Comparison of ENCODE assay signal across 8 cellular contexts in the genomic region with DNA sequence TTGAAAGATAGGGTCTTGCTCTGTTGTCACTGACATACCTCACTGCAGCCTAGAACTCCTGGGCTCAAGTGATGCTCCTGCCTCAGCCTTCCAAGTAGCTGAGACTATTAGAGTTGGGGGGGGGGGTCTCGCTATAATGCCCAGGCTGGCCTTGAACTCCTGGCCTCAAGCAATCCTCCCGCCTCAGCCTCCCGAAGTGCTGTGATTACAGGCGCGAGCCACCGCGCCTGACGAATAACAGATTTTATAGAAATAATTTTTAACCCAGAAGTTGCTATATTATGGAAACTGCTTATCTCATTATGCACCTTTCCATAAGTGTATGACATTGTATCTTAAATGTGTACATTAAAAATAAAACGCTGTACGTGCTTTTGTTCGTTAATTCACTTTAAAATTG. TPM values are rescaled to one million over a fixed set of nuclear protein-coding genes. Genes with fewer than 3 reads are reported as not detected.
DNase-seq lines count a peak whose midpoint lies in the region; ATAC-seq and TF ChIP-seq lines count a peak whose summit lies in the region.

No MANE protein-coding gene starts in this region.

- H3K4me3 ChIP-seq in astrocyte of the spinal cord (ENCODE audit: low read depth, low read length) = peak overlapping the region; percentile 85
- H3K4me3 ChIP-seq in lower lobe of right lung = peak overlapping the region; percentile 86

- peaks cover 5% of the 10 kb centered on the region for H3K36me3 Mint-ChIP-seq in activated naive CD4-positive, alpha-beta T cell treated with anti-CD3 and anti-CD28 coated beads for 36 hours (ENCODE audit: low read depth)
- H3K36me3 Mint-ChIP-seq in type B pancreatic cell = peaks cover 4% of the 10 kb centered on the region

- TF ChIP-seq CTCF in astrocyte of the spinal cord (IDR thresholded peaks at IDR 0.05; ENCODE audit: low read depth, low read length) (no peak), lower lobe of right lung (IDR thresholded peaks at IDR 0.05) (no peak), type B pancreatic cell (conservative IDR thresholded peaks at IDR 0.05) (peak; percentile 11)

- no peaks in the 10 kb centered on the region for H3K9me3 ChIP-seq in lower lobe of right lung

- in situ Hi-C loops in astrocyte of the spinal cord (cut with HindIII; ENCODE audit: low sequenced_read_pairs) = no loop called here

- ATAC-seq in lower lobe of right lung (no peak), HG03025 (IDR thresholded peaks at IDR 0.05; ENCODE audit: low FRiP score, unreplicated experiment) (no peak), GM18873 (IDR thresholded peaks at IDR 0.05; ENCODE audit: low FRiP score, unreplicated experiment) (no peak)

- CTCF ChIA-PET in activated naive CD4-positive, alpha-beta T cell treated with anti-CD3 and anti-CD28 coated beads for 36 hours (lab: Charles Lee) = no interaction called here

- intact Hi-C loops in activated naive CD4-positive, alpha-beta T cell treated with anti-CD3 and anti-CD28 coated beads for 36 hours (cut with micrococcal nuclease) = no loop called here
- intact Hi-C loops in lower lobe of right lung (cut with DNase I) = no loop called here

- H3K27ac Mint-ChIP-seq in activated naive CD4-positive, alpha-beta T cell treated with anti-CD3 and anti-CD28 coated beads for 36 hours = peak overlapping the region; percentile 92
- peak overlapping the region; percentile 98 for H3K27ac Mint-ChIP-seq in type B pancreatic cell

- H3K27me3 Mint-ChIP-seq in activated naive CD4-positive, alpha-beta T cell treated with anti-CD3 and anti-CD28 coated beads for 36 hours (ENCODE audit: low read depth) = peaks cover 2% of the 10 kb centered on the region
- peaks cover 3% of the 10 kb centered on the region for H3K27me3 Mint-ChIP-seq in type B pancreatic cell

- no peaks in the 10 kb centered on the region for H3K36me3 ChIP-seq in lower lobe of right lung

- DNase-seq in activated naive CD4-positive, alpha-beta T cell treated with anti-CD3 and anti-CD28 coated beads for 36 hours = no peak
- DNase-seq in activated naive CD4-positive, alpha-beta T cell treated with Interleukin-2 at 50 U/mL for 16 hours = no peak
- DNase-seq in astrocyte of the spinal cord (ENCODE audit: low read depth, low spot score) (no peak), lower lobe of right lung (no peak), type B pancreatic cell (ENCODE audit: extremely low spot score, unreplicated experiment) (no peak)
- DNase-seq in activated CD4-positive, alpha-beta T cell treated with anti-CD3 and anti-CD28 coated beads, Interleukin-2, amount 50 U/mL, for 4 hours = no peak

- peaks cover 17% of the 10 kb centered on the region for H3K4me1 ChIP-seq in lower lobe of right lung

- peak overlapping the region; percentile 89 for H3K27ac ChIP-seq in lower lobe of right lung

- H3K4me1 Mint-ChIP-seq in activated naive CD4-positive, alpha-beta T cell treated with anti-CD3 and anti-CD28 coated beads for 36 hours (ENCODE audit: low read depth) = peaks cover 39% of the 10 kb centered on the region
- peaks cover 13% of the 10 kb centered on the region for H3K4me1 Mint-ChIP-seq in type B pancreatic cell (ENCODE audit: unreplicated experiment)

- peak overlapping the region; percentile 83 for H3K4me3 Mint-ChIP-seq in activated naive CD4-positive, alpha-beta T cell treated with anti-CD3 and anti-CD28 coated beads for 36 hours
- peak overlapping the region; percentile 94 for H3K4me3 Mint-ChIP-seq in type B pancreatic cell

- no peaks in the 10 kb centered on the region for H3K9me3 Mint-ChIP-seq in activated naive CD4-positive, alpha-beta T cell treated with anti-CD3 and anti-CD28 coated beads for 36 hours
- no peaks in the 10 kb centered on the region for H3K9me3 Mint-ChIP-seq in type B pancreatic cell

- no peaks in the 10 kb centered on the region for H3K27me3 ChIP-seq in lower lobe of right lung (ENCODE audit: low read depth)

RNA-seq across cellular contexts. Expression of gene ANKRD26, which starts 0.8 kb away (rescaled TPM):
- total RNA-seq in activated naive CD4-positive, alpha-beta T cell treated with anti-CD3 and anti-CD28 coated beads for 36 hours = 1 to 10 TPM; 4.6 to 6.6 TPM
- total RNA-seq in lower lobe of right lung (7.5 TPM), type B pancreatic cell (ENCODE audit: low replicate concordance) (8.6 and 14.0 TPM in 2 replicates)

RNA-seq across cellular contexts. Expression of gene YME1L1, which starts 54.7 kb away (rescaled TPM):
- total RNA-seq in activated naive CD4-positive, alpha-beta T cell treated with anti-CD3 and anti-CD28 coated beads for 36 hours = 100 to 1,000 TPM; 107 to 108 TPM
- total RNA-seq in lower lobe of right lung (78.7 TPM), type B pancreatic cell (ENCODE audit: low replicate concordance) (108 TPM in 2 replicates)

RNA-seq across cellular contexts. Expression of gene MASTL, which starts 55.7 kb away (rescaled TPM):
- total RNA-seq in activated naive CD4-positive, alpha-beta T cell treated with anti-CD3 and anti-CD28 coated beads for 36 hours = 10 to 100 TPM; 50.7 to 51.3 TPM
- total RNA-seq in lower lobe of right lung (7.8 TPM), type B pancreatic cell (ENCODE audit: low replicate concordance) (14.5 and 16.8 TPM in 2 replicates)
